Comparison of ENCODE assay signal across 9 cellular contexts in genomic region chr11:88414385-88414861, GRCh38.
DNase-seq lines count a peak whose midpoint lies in the region; ATAC-seq and TF ChIP-seq lines count a peak whose summit lies in the region.
"Had no signal": no experiment of that assay in that cellular context is flagged by ENCODE, and none has a peak within 500 bp of the region (broad histone marks: within the 10 kb centered on the region; RNA-seq: fewer than 3 reads in every experiment).

No MANE protein-coding gene starts in this region.

- peaks cover 9% of the 10 kb centered on the region for H3K4me1 ChIP-seq in cardiac muscle cell (ENCODE audit: low read depth)

- peaks cover 54% of the 10 kb centered on the region for H3K4me1 Mint-ChIP-seq in T-helper 2 cell treated with Interferon-gamma antibody and Interleukin-4, amounts not matched to agents 5 μg/mL and 100 μg/mL, for 36 hours (ENCODE audit: low read depth)

- H3K9me3 ChIP-seq in cardiac muscle cell (ENCODE audit: low read depth), result no peaks in the 10 kb centered on the region

- no peaks in the 10 kb centered on the region for H3K36me3 ChIP-seq in cardiac muscle cell

- no peaks in the 10 kb centered on the region for H3K9me3 Mint-ChIP-seq in T-helper 2 cell treated with Interferon-gamma antibody and Interleukin-4, amounts not matched to agents 5 μg/mL and 100 μg/mL, for 36 hours

- DNase-seq in DMS 273 (lab: John Stamatoyannopoulos, UW; ENCODE audit: unreplicated experiment) (peak; percentile 30), DMS 273 treated with DMSO at 0.1 percent for 48 hours (lab: John Stamatoyannopoulos, UW) (no peak), cardiac muscle cell (ENCODE audit: low read depth in 1 of 2, low spot score in 1 of 2) (peak; percentile 78 to 93), cerebellar nuclear complex (lab: John Stamatoyannopoulos, UW) (no peak)
- DNase-seq in T-helper 2 cell treated with Interferon-gamma antibody and Interleukin-4, amounts not matched to agents 5 μg/mL and 100 μg/mL, for 36 hours (ENCODE audit: low spot score), result no peak

- no peak for TF ChIP-seq CTCF in cardiac muscle cell (IDR thresholded peaks at IDR 0.05; ENCODE audit: low read depth, low read length)

- H3K27me3 ChIP-seq in cardiac muscle cell, result no peaks in the 10 kb centered on the region

- H3K4me3 Mint-ChIP-seq in T-helper 2 cell treated with Interferon-gamma antibody and Interleukin-4, amounts not matched to agents 5 μg/mL and 100 μg/mL, for 36 hours, result peak overlapping the region; percentile 65

- peaks cover 7% of the 10 kb centered on the region for H3K36me3 Mint-ChIP-seq in T-helper 2 cell treated with Interferon-gamma antibody and Interleukin-4, amounts not matched to agents 5 μg/mL and 100 μg/mL, for 36 hours (ENCODE audit: low read depth)

- H3K27ac ChIP-seq in cardiac muscle cell, result no peak overlapping the region
- H3K27ac ChIP-seq: 22Rv1 had no signal

- ATAC-seq in HG03354 (IDR thresholded peaks at IDR 0.05; ENCODE audit: poor library complexity, severe bottlenecking, unreplicated experiment) (peak; percentile 64), HG02763 (IDR thresholded peaks at IDR 0.05; ENCODE audit: unreplicated experiment) (no peak), GM19035 (IDR thresholded peaks at IDR 0.05; ENCODE audit: unreplicated experiment) (no peak)

- H3K27ac Mint-ChIP-seq in T-helper 2 cell treated with Interferon-gamma antibody and Interleukin-4, amounts not matched to agents 5 μg/mL and 100 μg/mL, for 36 hours, result peak overlapping the region; percentile 88

- H3K4me3 ChIP-seq in cardiac muscle cell, result no peak overlapping the region

- H3K27me3 Mint-ChIP-seq in T-helper 2 cell treated with Interferon-gamma antibody and Interleukin-4, amounts not matched to agents 5 μg/mL and 100 μg/mL, for 36 hours (ENCODE audit: low read depth), result no peaks in the 10 kb centered on the region

Comparison
In these comparisons a context has a peak if more than half of its experiments do, and no peak if none do; other contexts are left out.
1. DNase-seq: peak in DMS 273 (single experiment) and cardiac muscle cell (2 of 2); none in DMS 273 treated with DMSO at 0.1 percent for 48 hours (single experiment), T-helper 2 cell treated with Interferon-gamma antibody and Interleukin-4, amounts not matched to agents 5 μg/mL and 100 μg/mL, for 36 hours (single experiment) and cerebellar nuclear complex (0 of 2).